ENCODE assay signal across 12 cellular contexts in genomic region chr12:68633614-68634558, GRCh38. TPM values are rescaled to one million over a fixed set of nuclear protein-coding genes. Genes with fewer than 3 reads are reported as not detected.
DNase-seq lines count a peak whose midpoint lies in the region; ATAC-seq and TF ChIP-seq lines count a peak whose summit lies in the region.
"Had no signal": no experiment of that assay in that cellular context is flagged by ENCODE, and none has a peak within 500 bp of the region (broad histone marks: within the 10 kb centered on the region; RNA-seq: fewer than 3 reads in every experiment).

No MANE protein-coding gene starts in this region.

- peaks cover 46 to 93% (median 79%) of the 10 kb centered on the region in 4 donors for H3K4me1 Mint-ChIP-seq in CD4-positive, CD25-positive, alpha-beta regulatory T cell
- peaks cover 53 to 72% of the 10 kb centered on the region in 2 donors for H3K4me1 Mint-ChIP-seq in effector memory CD8-positive, alpha-beta T cell (ENCODE audit: low read depth in 2 of 2)

- peaks cover 14% of the 10 kb centered on the region for H3K9me1 ChIP-seq in IMR-90 (ENCODE audit: insufficient read depth, low read length)

- H4K20me1 ChIP-seq in IMR-90 (ENCODE audit: insufficient read depth, low read length): peaks cover 87% of the 10 kb centered on the region

- peaks cover 0 to 2% (median 0%) of the 10 kb centered on the region in 7 donors for H3K9me3 Mint-ChIP-seq in CD4-positive, CD25-positive, alpha-beta regulatory T cell
- no peaks in the 10 kb centered on the region for H3K9me3 Mint-ChIP-seq in effector memory CD8-positive, alpha-beta T cell

- peak overlapping the region; percentile 23 to 87 (median 45) for H3K27ac Mint-ChIP-seq in CD4-positive, CD25-positive, alpha-beta regulatory T cell
- H3K27ac Mint-ChIP-seq in effector memory CD8-positive, alpha-beta T cell: peak overlapping the region; percentile 83 to 88

- H2AK9ac ChIP-seq in IMR-90 (replicated peaks; ENCODE audit: low read depth, low read length, poor library complexity): no peak overlapping the region

- no peaks in the 10 kb centered on the region for H3K27me3 ChIP-seq in CD4-positive, CD25-positive, alpha-beta regulatory T cell (ENCODE audit: control insufficient read depth, insufficient read depth, low read length)
- no peaks in the 10 kb centered on the region for H3K27me3 ChIP-seq in IMR-90 (ENCODE audit: control insufficient read depth, insufficient read depth, low read length)
- H3K27me3 ChIP-seq in heart right ventricle: no peaks in the 10 kb centered on the region

- TF ChIP-seq RAD21 in IMR-90 (IDR thresholded peaks at IDR 0.05; ENCODE audit: low read length): no peak

- H3K4me1 ChIP-seq in CD4-positive, CD25-positive, alpha-beta regulatory T cell (ENCODE audit: control insufficient read depth, insufficient read depth, low read length, poor library complexity, severe bottlenecking): peaks cover 85% of the 10 kb centered on the region
- H3K4me1 ChIP-seq in IMR-90 (ENCODE audit: control insufficient read depth, insufficient read depth, low read length) (peaks cover 9% of the 10 kb centered on the region), heart right ventricle (peaks cover 4 to 100% (median 75%) of the 10 kb centered on the region in 9 donors)

- no peak overlapping the region for H3K4ac ChIP-seq in IMR-90 (ENCODE audit: low read depth, low read length)

- no peak overlapping the region for H4K5ac ChIP-seq in IMR-90 (ENCODE audit: low read depth, low read length)

- H2AFZ ChIP-seq in IMR-90 (replicated peaks; ENCODE audit: low read length, poor library complexity): no peak overlapping the region

- dilution Hi-C loops in IMR-90 (cut with HindIII; ENCODE audit: low sequenced_read_pairs, unreplicated experiment): no loop called here

- H2AK5ac ChIP-seq in IMR-90 (ENCODE audit: low read depth, low read length): no peak overlapping the region

- no peak for DNase-seq in CD4-positive, CD25-positive, alpha-beta regulatory T cell
- DNase-seq in IMR-90: no peak
- no peak for DNase-seq in effector memory CD8-positive, alpha-beta T cell
- DNase-seq in heart right ventricle: no peak
- DNase-seq in SIG-M5 (lab: John Stamatoyannopoulos, UW): no peak
- no peak for DNase-seq in NCI-H748 treated with DMSO at 0.1 percent for 48 hours (lab: John Stamatoyannopoulos, UW)
- DNase-seq: activated gamma-delta T cell treated with Interleukin-2 at 50 U/mL for 16 hours, NCI-H1436 had no signal

- H3K4me3 Mint-ChIP-seq in CD4-positive, CD25-positive, alpha-beta regulatory T cell: peak overlapping the region; percentile 17 to 65 (median 54)
- H3K4me3 Mint-ChIP-seq in effector memory CD8-positive, alpha-beta T cell: peak overlapping the region; percentile 59 to 63

- no peak overlapping the region for H3K18ac ChIP-seq in IMR-90 (ENCODE audit: low read depth, low read length)

- H2BK5ac ChIP-seq in IMR-90 (ENCODE audit: low read depth, low read length, poor library complexity, severe bottlenecking): no peak overlapping the region

- H3K36me3 ChIP-seq in CD4-positive, CD25-positive, alpha-beta regulatory T cell (ENCODE audit: control insufficient read depth, insufficient read depth, low read length): peaks cover 5% of the 10 kb centered on the region
- peaks cover 4% of the 10 kb centered on the region for H3K36me3 ChIP-seq in IMR-90 (ENCODE audit: control insufficient read depth, insufficient read depth, low read length)
- H3K36me3 ChIP-seq in heart right ventricle: peaks cover 0 to 15% (median 0%) of the 10 kb centered on the region in 9 donors

- peak overlapping the region; percentile 28 for H3K4me3 ChIP-seq in CD4-positive, CD25-positive, alpha-beta regulatory T cell (ENCODE audit: low read depth, low read length)
- H3K4me3 ChIP-seq in IMR-90 (ENCODE audit: insufficient read depth, low read depth, low read length) (no peak overlapping the region), heart right ventricle (no peak overlapping the region)

- no peak overlapping the region for H3K9ac ChIP-seq in IMR-90 (ENCODE audit: low read depth, low read length)

- H4K91ac ChIP-seq in IMR-90 (ENCODE audit: insufficient read depth, low read depth, low read length): no peak overlapping the region

- POLR2A ChIA-PET in IMR-90 (lab: Charles Lee; ENCODE audit: unreplicated experiment): no interaction called here

- H3K23ac ChIP-seq in IMR-90 (ENCODE audit: low read depth, low read length): 0 out of 2 replicates have a peak overlapping the region, but pooled peaks have one; percentile 72

- no peak overlapping the region for H3K27ac ChIP-seq in CD4-positive, CD25-positive, alpha-beta regulatory T cell (ENCODE audit: insufficient read depth, low read length, poor library complexity, severe bottlenecking)
- H3K27ac ChIP-seq in IMR-90 (ENCODE audit: insufficient read depth, low read length) (no peak overlapping the region), heart right ventricle (no peak overlapping the region)
- H3K27ac ChIP-seq: HL-60 had no signal

- H2BK15ac ChIP-seq in IMR-90 (ENCODE audit: low read depth, low read length): no peak overlapping the region

- H3K36me3 Mint-ChIP-seq in CD4-positive, CD25-positive, alpha-beta regulatory T cell: peaks cover 19% of the 10 kb centered on the region
- peaks cover 69% of the 10 kb centered on the region for H3K36me3 Mint-ChIP-seq in effector memory CD8-positive, alpha-beta T cell (ENCODE audit: insufficient read depth)

- H3K56ac ChIP-seq in IMR-90 (ENCODE audit: extremely low read depth, insufficient read depth, low read length): no peak overlapping the region

- no peak overlapping the region for H2BK20ac ChIP-seq in IMR-90 (ENCODE audit: low read depth, low read length)

- H3K9me3 ChIP-seq in CD4-positive, CD25-positive, alpha-beta regulatory T cell (ENCODE audit: control insufficient read depth in 2 of 2, low read length in 2 of 2): no peaks in the 10 kb centered on the region
- H3K9me3 ChIP-seq in IMR-90 (ENCODE audit: control insufficient read depth, insufficient read depth, low read length) (no peaks in the 10 kb centered on the region), heart right ventricle (no peaks in the 10 kb centered on the region)

- TF ChIP-seq CTCF in IMR-90 (conservative IDR thresholded peaks at IDR 0.05; ENCODE audit: low read depth, low read length) (no peak), heart right ventricle (IDR thresholded peaks at IDR 0.05) (no peak)

- no TSS peak for BruUV-seq in IMR-90 (replicated peaks; lab: Mats Ljungman, UMichigan)

- CTCF ChIA-PET in IMR-90 (lab: Yijun Ruan, JAX): interaction anchor here (1.3 kb wide), 1 partner anchor 12 kb away, joined by 3 read pairs; no protein-coding TSS in a partner anchor

- H3K14ac ChIP-seq in IMR-90 (replicated peaks; ENCODE audit: low read depth, low read length): no peak overlapping the region

- ATAC-seq in CD4-positive, CD25-positive, alpha-beta regulatory T cell (ENCODE audit: low read depth in 2 of 2): no peak
- ATAC-seq in GM19351 (IDR thresholded peaks at IDR 0.05; ENCODE audit: unreplicated experiment): peak; percentile 43
- ATAC-seq in IMR-90 (ENCODE audit: low read depth): no peak
- no peak for ATAC-seq in effector memory CD8-positive, alpha-beta T cell (replicated peaks)
- no peak for ATAC-seq in heart right ventricle
- ATAC-seq in HG03442 (IDR thresholded peaks at IDR 0.05; ENCODE audit: unreplicated experiment): no peak
- ATAC-seq: sciatic nerve had no signal

- H3K4me2 ChIP-seq in IMR-90 (ENCODE audit: low read depth, low read length): no peak overlapping the region

- in situ Hi-C loops in IMR-90 (cut with MboI; ENCODE audit: low sequenced_read_pairs): no loop called here

- peaks cover 0 to 61% of the 10 kb centered on the region in 2 experiments; a peak in 3 of 4 replicates for H3K79me1 ChIP-seq in IMR-90 (ENCODE audit: low read depth in 1 of 2, low read length in 2 of 2)

- H2BK120ac ChIP-seq in IMR-90 (ENCODE audit: low read depth, low read length): no peak overlapping the region

- no CpG with 5 or more reads among the region's 9 CpGs for WGBS in IMR-90 (ENCODE audit: extremely low coverage in 2 of 2, insufficient read length in 1 of 2), 2 experiments
- WGBS in heart right ventricle, 2 donors: 86 to 90% methylated on average over 9 of the region's 9 CpGs

- no peak for TF ChIP-seq POLR2A in IMR-90 (IDR thresholded peaks at IDR 0.05; ENCODE audit: low read depth, low read length)

- H3K27me3 Mint-ChIP-seq in CD4-positive, CD25-positive, alpha-beta regulatory T cell: no peaks in the 10 kb centered on the region
- no peaks in the 10 kb centered on the region for H3K27me3 Mint-ChIP-seq in effector memory CD8-positive, alpha-beta T cell

- H4K8ac ChIP-seq in IMR-90 (ENCODE audit: low read depth in 2 of 2, low read length in 2 of 2): no peak overlapping the region

- intact Hi-C loops in IMR-90 (cut with micrococcal nuclease): no loop called here
- intact Hi-C loops in heart right ventricle (cut with DNase I): no loop called here

TF ChIP-seq in IMR-90, 13 proteins besides CTCF, POLR2A, EP300 and RAD21 (continues in another document):
- TF ChIP-seq RCOR1 (IDR thresholded peaks at IDR 0.05; ENCODE audit: insufficient replicate concordance, low read length): no peak
- no peak for TF ChIP-seq SMC3 (IDR thresholded peaks at IDR 0.05; ENCODE audit: low read depth, low read length)
- no peak for TF ChIP-seq BHLHE40 (IDR thresholded peaks at IDR 0.05; ENCODE audit: low read depth, low read length)
- no peak for TF ChIP-seq RFX5 (IDR thresholded peaks at IDR 0.05; ENCODE audit: low read depth, low read length)

RNA-seq across cellular contexts. Expression of gene RAP1B, which starts 23.2 kb away (rescaled TPM):
- 290 TPM for total RNA-seq in CD4-positive, CD25-positive, alpha-beta regulatory T cell
- polyA plus RNA-seq in CD4-positive, CD25-positive, alpha-beta regulatory T cell: 100 to 1,000 TPM; 399 to 465 (median 425) TPM
- 200 and 262 TPM in 2 replicates for total RNA-seq in IMR-90 (2012; rRNA removed)
- polyA plus RNA-seq in IMR-90 (2012; rRNA removed): 114 and 159 TPM in 2 replicates
- polyA plus RNA-seq in IMR-90 (2012; cell fraction: cytosol; rRNA removed): 56.5 and 87.8 TPM in 2 replicates
- polyA plus RNA-seq in IMR-90 (2012; cell fraction: nucleus; rRNA removed; ENCODE audit: low replicate concordance): 16.7 and 90.0 TPM in 2 replicates
- 10 to 100 TPM; 38.1 to 81.2 (median 42.0) TPM for total RNA-seq in heart right ventricle
- polyA plus RNA-seq in heart right ventricle: 10 to 100 TPM; 45.1 to 53.8 TPM

RNA-seq across cellular contexts. Expression of gene NUP107, which starts 52.9 kb away (rescaled TPM):
- 37.0 TPM for total RNA-seq in CD4-positive, CD25-positive, alpha-beta regulatory T cell
- polyA plus RNA-seq in CD4-positive, CD25-positive, alpha-beta regulatory T cell: 10 to 100 TPM; 28.9 to 36.7 (median 31.8) TPM
- total RNA-seq in IMR-90 (2012; rRNA removed) (54.4 and 69.7 TPM in 2 replicates), heart right ventricle (10 to 100 TPM; 21.0 to 25.7 (median 22.2) TPM)
- polyA plus RNA-seq in IMR-90 (2012; rRNA removed) (33.7 and 34.5 TPM in 2 replicates), heart right ventricle (10 to 100 TPM in 1 of 2 donors, 1 to 10 TPM in 1; 9.9 to 12.9 TPM)
- 3.3 and 4.8 TPM in 2 replicates for polyA plus RNA-seq in IMR-90 (2012; cell fraction: cytosol; rRNA removed)
- 5.3 and 40.5 TPM in 2 replicates for polyA plus RNA-seq in IMR-90 (2012; cell fraction: nucleus; rRNA removed; ENCODE audit: low replicate concordance)
